In genomic region chr17:1455748-1456599, GRCh38 we compare ENCODE assay signal across 8 cellular contexts. TPM values are rescaled to one million over a fixed set of nuclear protein-coding genes. Genes with fewer than 3 reads are reported as not detected.
DNase-seq lines count a peak whose midpoint lies in the region; ATAC-seq and TF ChIP-seq lines count a peak whose summit lies in the region.

TSS of gene CRK (minus strand) at chr17:1456232. CDS start at chr17:1456117, 115 bp downstream.

- TF ChIP-seq CTCF in prostate gland (IDR thresholded peaks at IDR 0.05), result peak in 2 of 4 experiments; percentile 20 to 35

- peak within 1 kb of the TSS; percentile 94 to 99 for H3K4me3 ChIP-seq in prostate gland

- H3K36me3 ChIP-seq in prostate gland, result no peaks in the 10 kb centered on the region

- H3K27ac ChIP-seq in angular gyrus (ENCODE audit: low read depth, low read length) (peak within 1 kb of the TSS; percentile 90), prostate gland (peak within 1 kb of the TSS; percentile 92 to 97)

- no peaks in the 10 kb centered on the region for H3K9me3 ChIP-seq in prostate gland

- H3K4me1 ChIP-seq in prostate gland (replicated peaks), result peaks cover 9% of the 10 kb centered on the region

- no peaks in the 10 kb centered on the region for H3K27me3 ChIP-seq in prostate gland (replicated peaks; ENCODE audit: insufficient read depth)

- DNase-seq in NCI-H1694 treated with DMSO at 0.1 percent for 48 hours (lab: John Stamatoyannopoulos, UW) (peak; percentile 92), T-helper 2 cell (peak; percentile 97 to 99 (median 98)), left ventricle myocardium superior (peak; percentile 99), prostate gland (ENCODE audit: low spot score) (peak; percentile 95), ureter (ENCODE audit: low spot score) (peak; percentile 97)

- intact Hi-C loops in left ventricle myocardium superior (cut with micrococcal nuclease) (no loop called here), prostate gland (cut with DNase I) (loop anchor here (1.0 to 10.0 kb wide), 3 partner anchors 56 to 89 kb away; partner anchors contain the start of genes INPP5K and YWHAE)

- TF ChIP-seq POLR2A in prostate gland (IDR thresholded peaks at IDR 0.05), result peak; percentile 96

- ATAC-seq in GM18498 (IDR thresholded peaks at IDR 0.05; ENCODE audit: unreplicated experiment) (peak; percentile 87), HG02884 (IDR thresholded peaks at IDR 0.05; ENCODE audit: unreplicated experiment) (peak; percentile 56), left ventricle myocardium superior (peak; percentile 92)

- WGBS in prostate gland, result under 1% methylated on average over 62 of the region's 97 CpGs

RNA-seq across cellular contexts. Expression of gene CRK, which starts in this region (rescaled TPM):
- total RNA-seq in left ventricle myocardium superior, result 37.9 TPM
- total RNA-seq in prostate gland, result 10 to 100 TPM; 52.6 to 77.7 TPM
- total RNA-seq in ureter, result 49.6 TPM

Comparison
In these comparisons a context has a peak if more than half of its experiments do, and no peak if none do; other contexts are left out.
1. Peak in every context shown above with its lines: DNase-seq, ATAC-seq, H3K4me3 ChIP-seq and H3K27ac ChIP-seq.